In the genomic region with DNA sequence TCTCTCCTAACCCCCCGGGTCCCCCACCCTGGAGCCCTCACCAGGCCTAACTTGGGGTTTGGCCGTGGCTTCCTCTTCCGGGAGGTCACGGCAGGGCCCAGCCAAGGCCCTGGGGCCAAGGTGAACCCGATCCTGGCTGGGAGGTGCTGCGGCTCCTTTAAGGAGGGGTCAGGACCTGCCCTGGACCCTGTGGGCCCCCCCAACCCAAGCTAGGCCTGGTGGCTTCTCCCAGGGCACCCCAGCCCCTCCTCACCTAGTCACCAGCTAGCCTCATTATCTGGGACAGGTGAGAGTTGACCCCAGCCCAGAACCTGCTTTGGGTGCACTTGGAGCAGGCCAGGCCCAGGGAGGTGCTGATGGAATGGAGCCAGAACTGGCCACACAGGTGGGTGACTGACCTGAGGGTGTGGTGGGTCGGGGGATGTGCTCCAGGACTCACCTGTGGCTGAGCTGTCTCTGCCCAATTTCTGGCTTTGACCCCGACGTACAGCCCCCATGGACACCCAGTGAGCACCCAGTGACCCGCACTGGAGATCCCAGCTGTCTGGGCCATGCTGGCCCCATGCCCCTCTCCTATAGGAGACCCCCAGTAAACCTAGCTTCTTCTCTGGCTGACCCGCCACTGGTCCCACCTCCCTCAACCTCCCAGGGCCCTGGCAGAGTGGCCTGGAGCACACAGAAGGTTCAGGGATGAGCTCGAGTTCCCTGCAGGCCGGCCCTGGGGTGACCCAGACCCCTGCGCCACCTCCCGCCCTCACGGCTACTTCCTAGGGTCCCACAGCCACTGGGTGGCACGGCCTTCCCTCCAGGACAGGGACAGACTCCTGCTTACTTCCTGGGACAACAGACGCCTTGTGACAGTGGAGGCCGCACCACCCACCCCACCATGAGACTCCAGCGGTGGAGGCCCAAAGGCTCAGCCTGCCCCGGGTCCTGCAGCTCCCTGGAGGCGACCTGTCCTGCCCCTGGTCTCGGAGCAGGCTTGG, we compare ENCODE assay signal across 9 cellular contexts. TPM values are rescaled to one million over a fixed set of nuclear protein-coding genes. Genes with fewer than 3 reads are reported as not detected.
DNase-seq lines count a peak whose midpoint lies in the region; ATAC-seq and TF ChIP-seq lines count a peak whose summit lies in the region.
"Had no signal": no experiment of that assay in that cellular context is flagged by ENCODE, and none has a peak within 500 bp of the region (broad histone marks: within the 10 kb centered on the region; RNA-seq: fewer than 3 reads in every experiment).

No MANE protein-coding gene starts in this region.

- DNase-seq in A673 (ENCODE audit: low spot score) (no peak), colonic mucosa (no peak), neural progenitor cell (ENCODE audit: low spot score) (no peak), middle frontal gyrus (ENCODE audit: extremely low spot score, low spot score) (no peak)
- no peak for DNase-seq in NK-92 treated with Interleukin-12 subunit alpha and Interleukin-12 subunit beta, amount 100 ng/mL, for 24 hours (lab: John Stamatoyannopoulos, UW)
- DNase-seq: NCI-H2081 had no signal

- H3K4me1 ChIP-seq in A673 (ENCODE audit: insufficient read depth, low read length, poor library complexity, severe bottlenecking) (peaks cover 34% of the 10 kb centered on the region), Loucy (ENCODE audit: insufficient read depth, low read length, poor library complexity, severe bottlenecking) (peaks cover 55% of the 10 kb centered on the region), colonic mucosa (peaks cover 21% of the 10 kb centered on the region), neural progenitor cell (peaks cover 33% of the 10 kb centered on the region)

- H3K9me2 ChIP-seq in Loucy (replicated peaks; ENCODE audit: low read depth, low read length), result no peaks in the 10 kb centered on the region

- POLR2A ChIA-PET in A673 (lab: Charles Lee; ENCODE audit: low non-redundant PET), result no interaction called here

- H3K27ac Mint-ChIP-seq in neural progenitor cell, result peak overlapping the region; percentile 42

- CTCF ChIA-PET in A673 (lab: Charles Lee), result no interaction called here

- peaks cover 44% of the 10 kb centered on the region for H3K4me1 Mint-ChIP-seq in neural progenitor cell

- peak overlapping the region; percentile 65 for H3K4me2 ChIP-seq in Loucy (ENCODE audit: low read depth, low read length, poor library complexity, severe bottlenecking)
- H3K4me2 ChIP-seq in neural progenitor cell, result no peak overlapping the region

- H3K9me3 Mint-ChIP-seq in neural progenitor cell, result no peaks in the 10 kb centered on the region

- H3K79me2 ChIP-seq in Loucy (ENCODE audit: insufficient read depth, low read length), result peaks cover 49% of the 10 kb centered on the region
- no peaks in the 10 kb centered on the region for H3K79me2 ChIP-seq in neural progenitor cell (ENCODE audit: low read depth)

- H3F3A ChIP-seq in Loucy (ENCODE audit: low read depth) (no peaks in the 10 kb centered on the region), neural progenitor cell (ENCODE audit: low read depth) (peaks cover 39% of the 10 kb centered on the region)

- H3K9me3 ChIP-seq in A673 (ENCODE audit: low read depth, low read length, poor library complexity, severe bottlenecking), result no peaks in the 10 kb centered on the region
- no peaks in the 10 kb centered on the region for H3K9me3 ChIP-seq in Loucy (ENCODE audit: insufficient read depth, low read depth, low read length)
- no peaks in the 10 kb centered on the region for H3K9me3 ChIP-seq in colonic mucosa
- H3K9me3 ChIP-seq in neural progenitor cell (ENCODE audit: low read depth), result no peaks in the 10 kb centered on the region

- H3K27ac ChIP-seq in A673 (ENCODE audit: low read depth, low read length, poor library complexity, severe bottlenecking) (peak overlapping the region; percentile 72), colonic mucosa (peak overlapping the region; percentile 35), neural progenitor cell (peak overlapping the region; percentile 58)

- H3K27me3 Mint-ChIP-seq in neural progenitor cell (ENCODE audit: insufficient read depth, low read depth), result peaks cover 6% of the 10 kb centered on the region

- H3K36me3 Mint-ChIP-seq in neural progenitor cell, result no peaks in the 10 kb centered on the region

- no TSS peak for BruUV-seq in A673 (replicated peaks; lab: Mats Ljungman, UMichigan)

- H3K27me3 ChIP-seq in A673 (replicated peaks; ENCODE audit: insufficient read depth, low read depth, low read length, poor library complexity) (no peaks in the 10 kb centered on the region), Loucy (ENCODE audit: insufficient read depth, low read length, poor library complexity, severe bottlenecking) (no peaks in the 10 kb centered on the region), colonic mucosa (no peaks in the 10 kb centered on the region), neural progenitor cell (no peaks in the 10 kb centered on the region)

- no peak overlapping the region for H3K4me3 ChIP-seq in A673 (ENCODE audit: low read depth, low read length, poor library complexity, severe bottlenecking)
- H3K4me3 ChIP-seq in Loucy (ENCODE audit: low read length, poor library complexity, severe bottlenecking), result peak overlapping the region; percentile 63
- H3K4me3 ChIP-seq in colonic mucosa, result no peak overlapping the region
- no peak overlapping the region for H3K4me3 ChIP-seq in neural progenitor cell

- no peak overlapping the region for H3K4me3 Mint-ChIP-seq in neural progenitor cell

- no peak overlapping the region for H2AFZ ChIP-seq in Loucy (ENCODE audit: low read length)
- no peak overlapping the region for H2AFZ ChIP-seq in neural progenitor cell (replicated peaks)

- peak overlapping the region; percentile 68 for H3K9ac ChIP-seq in Loucy (ENCODE audit: low read depth, low read length, poor library complexity, severe bottlenecking)
- H3K9ac ChIP-seq in colonic mucosa (ENCODE audit: low read depth in 2 of 2, low read length in 2 of 2), result peak overlapping the region; percentile 16 to 44
- no peak overlapping the region for H3K9ac ChIP-seq in neural progenitor cell

- no peak for ATAC-seq in esophagus mucosa
- no peak for ATAC-seq in GM21528 (IDR thresholded peaks at IDR 0.05; ENCODE audit: low FRiP score, unreplicated experiment)

- H4K20me1 ChIP-seq in Loucy (ENCODE audit: insufficient read depth, low read length, poor library complexity, severe bottlenecking) (no peaks in the 10 kb centered on the region), neural progenitor cell (ENCODE audit: low read depth) (no peaks in the 10 kb centered on the region)

- H3K36me3 ChIP-seq in A673 (ENCODE audit: insufficient read depth, low read length, poor library complexity, severe bottlenecking) (no peaks in the 10 kb centered on the region), Loucy (ENCODE audit: insufficient read depth, low read length) (no peaks in the 10 kb centered on the region), colonic mucosa (no peaks in the 10 kb centered on the region), neural progenitor cell (no peaks in the 10 kb centered on the region)

- intact Hi-C loops in A673 (cut with micrococcal nuclease; ENCODE audit: unreplicated experiment), result no loop called here
- intact Hi-C loops in colonic mucosa (cut with DNase I), result no loop called here

- TF ChIP-seq CTCF in A673 (conservative IDR thresholded peaks at IDR 0.05; ENCODE audit: low read depth, low read length), result no peak
- no peak for TF ChIP-seq CTCF in Loucy (conservative IDR thresholded peaks at IDR 0.05; ENCODE audit: low read length)
- TF ChIP-seq CTCF in colonic mucosa (IDR thresholded peaks at IDR 0.05), result no peak
- no peak for TF ChIP-seq CTCF in neural progenitor cell (IDR thresholded peaks at IDR 0.05)

RNA-seq across cellular contexts. Expression of gene MKNK2, which starts 6.7 kb away (rescaled TPM):
- total RNA-seq in A673 (2021) (106 and 107 TPM in 2 replicates), colonic mucosa (100 to 1,000 TPM; 358 to 589 TPM), neural progenitor cell (ENCODE audit: low replicate concordance) (46.0 and 106 TPM in 2 replicates), esophagus mucosa (311 TPM)

RNA-seq across cellular contexts. Expression of gene MOB3A, which starts 38.3 kb away (rescaled TPM):
- total RNA-seq in A673 (2021) (40.7 and 47.1 TPM in 2 replicates), colonic mucosa (10 to 100 TPM; 40.0 to 40.5 TPM), neural progenitor cell (ENCODE audit: low replicate concordance) (6.0 and 15.9 TPM in 2 replicates), esophagus mucosa (28.1 TPM)

RNA-seq across cellular contexts. Expression of gene IZUMO4, which starts 38.9 kb away (rescaled TPM):
- 1.6 and 2.5 TPM in 2 replicates for total RNA-seq in A673 (2021)
- 1 to 10 TPM; 2.1 to 4.5 TPM for total RNA-seq in colonic mucosa
- 3.7 TPM in 1 of 2 replicates, not detected in the other for total RNA-seq in neural progenitor cell (ENCODE audit: low replicate concordance)
- 4.7 TPM for total RNA-seq in esophagus mucosa

RNA-seq across cellular contexts. Expression of gene BTBD2, which starts 42.3 kb away (rescaled TPM):
- total RNA-seq in A673 (2021) (91.7 and 110 TPM in 2 replicates), colonic mucosa (10 to 100 TPM; 74.5 to 81.5 TPM), neural progenitor cell (ENCODE audit: low replicate concordance) (48.8 and 148 TPM in 2 replicates), esophagus mucosa (68.6 TPM)
